Comparison of ENCODE assay signal across 1 cellular context in genomic region chr17:48012151-48012520, GRCh38.
TF ChIP-seq lines count a peak whose summit lies in the region.

No MANE protein-coding gene starts in this region.

TF ChIP-seq in GM23338, 12 proteins besides CTCF, POLR2A, EP300 and RAD21 (continued from another document):
- TF ChIP-seq, protein P1, sequence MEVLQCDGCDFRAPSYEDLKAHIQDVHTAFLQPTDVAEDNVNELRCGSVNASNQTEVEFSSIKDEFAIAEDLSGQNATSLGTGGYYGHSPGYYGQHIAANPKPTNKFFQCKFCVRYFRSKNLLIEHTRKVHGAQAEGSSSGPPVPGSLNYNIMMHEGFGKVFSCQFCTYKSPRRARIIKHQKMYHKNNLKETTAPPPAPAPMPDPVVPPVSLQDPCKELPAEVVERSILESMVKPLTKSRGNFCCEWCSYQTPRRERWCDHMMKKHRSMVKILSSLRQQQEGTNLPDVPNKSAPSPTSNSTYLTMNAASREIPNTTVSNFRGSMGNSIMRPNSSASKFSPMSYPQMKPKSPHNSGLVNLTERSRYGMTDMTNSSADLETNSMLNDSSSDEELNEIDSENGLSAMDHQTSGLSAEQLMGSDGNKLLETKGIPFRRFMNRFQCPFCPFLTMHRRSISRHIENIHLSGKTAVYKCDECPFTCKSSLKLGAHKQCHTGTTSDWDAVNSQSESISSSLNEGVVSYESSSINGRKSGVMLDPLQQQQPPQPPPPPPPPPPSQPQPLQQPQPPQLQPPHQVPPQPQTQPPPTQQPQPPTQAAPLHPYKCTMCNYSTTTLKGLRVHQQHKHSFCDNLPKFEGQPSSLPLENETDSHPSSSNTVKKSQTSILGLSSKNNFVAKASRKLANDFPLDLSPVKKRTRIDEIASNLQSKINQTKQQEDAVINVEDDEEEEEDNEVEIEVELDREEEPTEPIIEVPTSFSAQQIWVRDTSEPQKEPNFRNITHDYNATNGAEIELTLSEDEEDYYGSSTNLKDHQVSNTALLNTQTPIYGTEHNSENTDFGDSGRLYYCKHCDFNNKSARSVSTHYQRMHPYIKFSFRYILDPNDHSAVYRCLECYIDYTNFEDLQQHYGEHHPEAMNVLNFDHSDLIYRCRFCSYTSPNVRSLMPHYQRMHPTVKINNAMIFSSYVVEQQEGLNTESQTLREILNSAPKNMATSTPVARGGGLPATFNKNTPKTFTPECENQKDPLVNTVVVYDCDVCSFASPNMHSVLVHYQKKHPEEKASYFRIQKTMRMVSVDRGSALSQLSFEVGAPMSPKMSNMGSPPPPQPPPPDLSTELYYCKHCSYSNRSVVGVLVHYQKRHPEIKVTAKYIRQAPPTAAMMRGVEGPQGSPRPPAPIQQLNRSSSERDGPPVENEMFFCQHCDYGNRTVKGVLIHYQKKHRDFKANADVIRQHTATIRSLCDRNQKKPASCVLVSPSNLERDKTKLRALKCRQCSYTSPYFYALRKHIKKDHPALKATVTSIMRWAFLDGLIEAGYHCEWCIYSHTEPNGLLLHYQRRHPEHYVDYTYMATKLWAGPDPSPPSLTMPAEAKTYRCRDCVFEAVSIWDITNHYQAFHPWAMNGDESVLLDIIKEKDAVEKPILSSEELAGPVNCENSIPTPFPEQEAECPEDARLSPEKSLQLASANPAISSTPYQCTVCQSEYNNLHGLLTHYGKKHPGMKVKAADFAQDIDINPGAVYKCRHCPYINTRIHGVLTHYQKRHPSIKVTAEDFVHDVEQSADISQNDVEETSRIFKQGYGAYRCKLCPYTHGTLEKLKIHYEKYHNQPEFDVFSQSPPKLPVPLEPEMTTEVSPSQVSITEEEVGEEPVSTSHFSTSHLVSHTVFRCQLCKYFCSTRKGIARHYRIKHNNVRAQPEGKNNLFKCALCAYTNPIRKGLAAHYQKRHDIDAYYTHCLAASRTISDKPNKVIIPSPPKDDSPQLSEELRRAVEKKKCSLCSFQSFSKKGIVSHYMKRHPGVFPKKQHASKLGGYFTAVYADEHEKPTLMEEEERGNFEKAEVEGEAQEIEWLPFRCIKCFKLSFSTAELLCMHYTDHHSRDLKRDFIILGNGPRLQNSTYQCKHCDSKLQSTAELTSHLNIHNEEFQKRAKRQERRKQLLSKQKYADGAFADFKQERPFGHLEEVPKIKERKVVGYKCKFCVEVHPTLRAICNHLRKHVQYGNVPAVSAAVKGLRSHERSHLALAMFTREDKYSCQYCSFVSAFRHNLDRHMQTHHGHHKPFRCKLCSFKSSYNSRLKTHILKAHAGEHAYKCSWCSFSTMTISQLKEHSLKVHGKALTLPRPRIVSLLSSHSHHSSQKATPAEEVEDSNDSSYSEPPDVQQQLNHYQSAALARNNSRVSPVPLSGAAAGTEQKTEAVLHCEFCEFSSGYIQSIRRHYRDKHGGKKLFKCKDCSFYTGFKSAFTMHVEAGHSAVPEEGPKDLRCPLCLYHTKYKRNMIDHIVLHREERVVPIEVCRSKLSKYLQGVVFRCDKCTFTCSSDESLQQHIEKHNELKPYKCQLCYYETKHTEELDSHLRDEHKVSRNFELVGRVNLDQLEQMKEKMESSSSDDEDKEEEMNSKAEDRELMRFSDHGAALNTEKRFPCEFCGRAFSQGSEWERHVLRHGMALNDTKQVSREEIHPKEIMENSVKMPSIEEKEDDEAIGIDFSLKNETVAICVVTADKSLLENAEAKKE (CRISPR knock-in tag; IDR thresholded peaks at IDR 0.05): no peak
- TF ChIP-seq NANOG (IDR thresholded peaks at IDR 0.05; ENCODE audit: borderline replicate concordance) (no peak), JUNB (IDR thresholded peaks at IDR 0.05; ENCODE audit: unreplicated experiment) (no peak), POLR2AphosphoS5 (IDR thresholded peaks at IDR 0.05; ENCODE audit: low read depth) (no peak), STAT1 (IDR thresholded peaks at IDR 0.05; ENCODE audit: unreplicated experiment) (no peak), EZH2phosphoT487 (IDR thresholded peaks at IDR 0.05; ENCODE audit: unreplicated experiment) (no peak)
- TF ChIP-seq, protein P2, sequence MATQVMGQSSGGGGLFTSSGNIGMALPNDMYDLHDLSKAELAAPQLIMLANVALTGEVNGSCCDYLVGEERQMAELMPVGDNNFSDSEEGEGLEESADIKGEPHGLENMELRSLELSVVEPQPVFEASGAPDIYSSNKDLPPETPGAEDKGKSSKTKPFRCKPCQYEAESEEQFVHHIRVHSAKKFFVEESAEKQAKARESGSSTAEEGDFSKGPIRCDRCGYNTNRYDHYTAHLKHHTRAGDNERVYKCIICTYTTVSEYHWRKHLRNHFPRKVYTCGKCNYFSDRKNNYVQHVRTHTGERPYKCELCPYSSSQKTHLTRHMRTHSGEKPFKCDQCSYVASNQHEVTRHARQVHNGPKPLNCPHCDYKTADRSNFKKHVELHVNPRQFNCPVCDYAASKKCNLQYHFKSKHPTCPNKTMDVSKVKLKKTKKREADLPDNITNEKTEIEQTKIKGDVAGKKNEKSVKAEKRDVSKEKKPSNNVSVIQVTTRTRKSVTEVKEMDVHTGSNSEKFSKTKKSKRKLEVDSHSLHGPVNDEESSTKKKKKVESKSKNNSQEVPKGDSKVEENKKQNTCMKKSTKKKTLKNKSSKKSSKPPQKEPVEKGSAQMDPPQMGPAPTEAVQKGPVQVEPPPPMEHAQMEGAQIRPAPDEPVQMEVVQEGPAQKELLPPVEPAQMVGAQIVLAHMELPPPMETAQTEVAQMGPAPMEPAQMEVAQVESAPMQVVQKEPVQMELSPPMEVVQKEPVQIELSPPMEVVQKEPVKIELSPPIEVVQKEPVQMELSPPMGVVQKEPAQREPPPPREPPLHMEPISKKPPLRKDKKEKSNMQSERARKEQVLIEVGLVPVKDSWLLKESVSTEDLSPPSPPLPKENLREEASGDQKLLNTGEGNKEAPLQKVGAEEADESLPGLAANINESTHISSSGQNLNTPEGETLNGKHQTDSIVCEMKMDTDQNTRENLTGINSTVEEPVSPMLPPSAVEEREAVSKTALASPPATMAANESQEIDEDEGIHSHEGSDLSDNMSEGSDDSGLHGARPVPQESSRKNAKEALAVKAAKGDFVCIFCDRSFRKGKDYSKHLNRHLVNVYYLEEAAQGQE (IDR thresholded peaks at IDR 0.05; ENCODE audit: unreplicated experiment): no peak
